ENCODE assay signal across 31 cellular contexts in the genomic region with DNA sequence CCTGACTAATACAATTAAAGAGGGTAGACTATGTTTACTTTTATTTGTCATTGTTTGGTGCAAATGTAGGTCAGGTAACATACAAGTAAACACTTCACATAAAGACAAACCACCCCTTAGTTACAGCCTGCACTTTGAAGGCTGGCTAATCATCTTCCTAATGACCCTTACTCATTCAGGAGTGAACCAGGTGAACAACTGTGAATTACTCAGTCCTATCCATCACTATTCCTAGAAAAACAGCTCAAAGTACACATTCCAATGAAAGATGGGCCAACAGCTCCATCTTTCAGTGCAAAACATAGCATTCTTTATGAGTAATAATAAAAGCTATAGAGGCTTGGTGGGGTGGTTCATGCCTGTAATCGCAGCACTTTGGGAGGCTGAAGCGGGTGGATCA.
"Had no signal": no experiment of that assay in that cellular context is flagged by ENCODE, and none has a peak within 500 bp of the region (broad histone marks: within the 10 kb centered on the region; RNA-seq: fewer than 3 reads in every experiment).

No MANE protein-coding gene starts in this region.

- H3K36me3 ChIP-seq: gastroesophageal sphincter, left ventricle myocardium inferior, neutrophil, right lobe of liver, thoracic aorta, uterus, WERI-Rb-1 had no signal

- FAIRE-seq: astrocyte had no signal

- H3K27me3 Mint-ChIP-seq: activated naive CD4-positive, alpha-beta T cell treated with anti-CD3 and anti-CD28 coated beads, Interleukin-2, amount 10 ng/mL, durations not matched to agents 7 days and 5 days; central memory CD8-positive, alpha-beta T cell; dendritic cell treated with granulocyte-macrophage colony-stimulating factor and Interleukin-4, amounts not matched to agents 40 ng/mL and 50 ng/mL, for 4 days; stimulated activated naive CD8-positive, alpha-beta T cell treated with anti-CD3 and anti-CD28 coated beads, Interleukin-15, Interleukin-2, amounts not matched to agents 100 ng/mL and 50 ng/mL, for 24 hours; T-helper 17 cell; type B pancreatic cell had no signal

- DNase-seq: activated CD4-positive, alpha-beta T cell treated with anti-CD3 and anti-CD28 coated beads for 48 hours; activated CD4-positive, alpha-beta T cell treated with anti-CD3 and anti-CD28 coated beads, Interleukin-2, amount 50 U/mL, for 48 hours; activated CD8-positive, alpha-beta memory T cell treated with anti-CD3 and anti-CD28 coated beads for 24 hours; activated CD8-positive, alpha-beta memory T cell treated with anti-CD3 and anti-CD28 coated beads, Interleukin-2, amount 50 U/mL, for 4 hours; activated effector memory CD4-positive, alpha-beta T cell treated with anti-CD3 and anti-CD28 coated beads, Interleukin-2, amount 50 U/mL, for 16 hours; activated naive CD4-positive, alpha-beta T cell treated with anti-CD3 and anti-CD28 coated beads, Interleukin-2, amount 10 ng/mL, durations not matched to agents 7 days and 5 days; activated T-cell treated with anti-CD3 and anti-CD28 coated beads, Interleukin-2, amount 50 U/mL, for 1 hour; amniotic stem cell; erythroblast; head of caudate nucleus; hypothalamus; immature natural killer cell; left ventricle myocardium inferior; right lobe of liver; stimulated activated CD4-positive, alpha-beta T cell treated with anti-CD3 and anti-CD28 coated beads, Interleukin-12 subunit alpha, Interleukin-12 subunit beta, amount 100 ng/mL, for 4 hours; stimulated activated CD4-positive, alpha-beta T cell treated with anti-CD3 and anti-CD28 coated beads, Interleukin-4, amount 100 ng/mL, for 1 hour; T-helper 17 cell; T1000; uterus; WERI-Rb-1 had no signal

- H3K9me3 Mint-ChIP-seq: activated naive CD4-positive, alpha-beta T cell treated with anti-CD3 and anti-CD28 coated beads, Interleukin-2, amount 10 ng/mL, durations not matched to agents 7 days and 5 days; activated T-helper 1 cell treated with anti-CD3 and anti-CD28 coated beads, Interleukin-12 subunit alpha, Interleukin-12 subunit beta, Interleukin-2, Interleukin-4 antibody, amounts not matched to agents 30 ng/mL and 10 ng/mL and 1 ng/mL, durations not matched to agents 14 hours and 24 hours and 36 hours; central memory CD8-positive, alpha-beta T cell; dendritic cell treated with granulocyte-macrophage colony-stimulating factor and Interleukin-4, amounts not matched to agents 40 ng/mL and 50 ng/mL, for 4 days; immature natural killer cell; nephron; stimulated activated naive CD8-positive, alpha-beta T cell treated with anti-CD3 and anti-CD28 coated beads, Interleukin-15, Interleukin-2, amounts not matched to agents 100 ng/mL and 50 ng/mL, for 24 hours; type B pancreatic cell had no signal

- ATAC-seq: activated CD4-positive, CD25-positive, alpha-beta regulatory T cell treated with anti-CD3 and anti-CD28 coated beads, Interleukin-2, amount 50 U/mL, for 24 hours; gastroesophageal sphincter; T-helper 17 cell had no signal

- H3K4me1 ChIP-seq: gastroesophageal sphincter, left ventricle myocardium inferior, right lobe of liver, uterus had no signal

- H3K36me3 Mint-ChIP-seq: activated naive CD4-positive, alpha-beta T cell treated with anti-CD3 and anti-CD28 coated beads, Interleukin-2, amount 10 ng/mL, durations not matched to agents 7 days and 5 days; immature natural killer cell; type B pancreatic cell had no signal

- H3K27me3 ChIP-seq: gastroesophageal sphincter, neutrophil, right lobe of liver, uterus had no signal

- H3K9me3 ChIP-seq: gastroesophageal sphincter, left ventricle myocardium inferior, neutrophil, right lobe of liver, thoracic aorta, uterus had no signal

- H3K4me3 ChIP-seq: gastroesophageal sphincter, left ventricle myocardium inferior, right lobe of liver, thoracic aorta, uterus had no signal

- H3K4me1 Mint-ChIP-seq: activated naive CD4-positive, alpha-beta T cell treated with anti-CD3 and anti-CD28 coated beads, Interleukin-2, amount 10 ng/mL, durations not matched to agents 7 days and 5 days; central memory CD8-positive, alpha-beta T cell; immature natural killer cell; nephron; T-helper 17 cell had no signal

- H3K4me3 Mint-ChIP-seq: activated naive CD4-positive, alpha-beta T cell treated with anti-CD3 and anti-CD28 coated beads, Interleukin-2, amount 10 ng/mL, durations not matched to agents 7 days and 5 days; activated T-helper 1 cell treated with anti-CD3 and anti-CD28 coated beads, Interleukin-12 subunit alpha, Interleukin-12 subunit beta, Interleukin-2, Interleukin-4 antibody, amounts not matched to agents 30 ng/mL and 10 ng/mL and 1 ng/mL, durations not matched to agents 14 hours and 24 hours and 36 hours; central memory CD8-positive, alpha-beta T cell; dendritic cell treated with granulocyte-macrophage colony-stimulating factor and Interleukin-4, amounts not matched to agents 40 ng/mL and 50 ng/mL, for 4 days; immature natural killer cell; nephron; stimulated activated naive CD8-positive, alpha-beta T cell treated with anti-CD3 and anti-CD28 coated beads, Interleukin-15, Interleukin-2, amounts not matched to agents 100 ng/mL and 50 ng/mL, for 24 hours; T-helper 17 cell; type B pancreatic cell had no signal

- H3K27ac ChIP-seq: gastroesophageal sphincter, left ventricle myocardium inferior, neutrophil, right lobe of liver, thoracic aorta, uterus, WERI-Rb-1 had no signal

- H3K27ac Mint-ChIP-seq: activated naive CD4-positive, alpha-beta T cell treated with anti-CD3 and anti-CD28 coated beads, Interleukin-2, amount 10 ng/mL, durations not matched to agents 7 days and 5 days; activated T-helper 1 cell treated with anti-CD3 and anti-CD28 coated beads, Interleukin-12 subunit alpha, Interleukin-12 subunit beta, Interleukin-2, Interleukin-4 antibody, amounts not matched to agents 30 ng/mL and 10 ng/mL and 1 ng/mL, durations not matched to agents 14 hours and 24 hours and 36 hours; dendritic cell treated with granulocyte-macrophage colony-stimulating factor and Interleukin-4, amounts not matched to agents 40 ng/mL and 50 ng/mL, for 4 days; immature natural killer cell; nephron; stimulated activated naive CD8-positive, alpha-beta T cell treated with anti-CD3 and anti-CD28 coated beads, Interleukin-15, Interleukin-2, amounts not matched to agents 100 ng/mL and 50 ng/mL, for 24 hours; T-helper 17 cell; type B pancreatic cell had no signal
